In genomic region chr20:29427201-29428060, GRCh38 we compare ENCODE assay signal across 1 cellular context.
TF ChIP-seq lines count a peak whose summit lies in the region.

No MANE protein-coding gene starts in this region.

TF ChIP-seq in GM23338, 12 proteins besides CTCF, POLR2A, EP300 and RAD21 (continued from another document):
- TF ChIP-seq ZNF462 (CRISPR knock-in tag; IDR thresholded peaks at IDR 0.05) (no peak), NANOG (IDR thresholded peaks at IDR 0.05; ENCODE audit: borderline replicate concordance) (no peak), EZH2 (IDR thresholded peaks at IDR 0.05; ENCODE audit: low read depth, unreplicated experiment) (no peak)
